In genomic region chr4:87851955-87852354, GRCh38 we compare ENCODE assay signal across 29 cellular contexts. TPM values are rescaled to one million over a fixed set of nuclear protein-coding genes. Genes with fewer than 3 reads are reported as not detected.
"Had no signal": no experiment of that assay in that cellular context is flagged by ENCODE, and none has a peak within 500 bp of the region (broad histone marks: within the 10 kb centered on the region; RNA-seq: fewer than 3 reads in every experiment).

No MANE protein-coding gene starts in this region.

- H3K27ac ChIP-seq: PC-9 had no signal

- H3K36me3 ChIP-seq: MG63 had no signal

- DNase-seq: activated CD4-positive, alpha-beta memory T cell treated with anti-CD3 and anti-CD28 coated beads, Interleukin-2, amount 10 ng/mL, durations not matched to agents 7 days and 5 days; activated CD4-positive, alpha-beta T cell treated with anti-CD3 and anti-CD28 coated beads for 36 hours; activated CD4-positive, alpha-beta T cell treated with anti-CD3 and anti-CD28 coated beads, Interleukin-2, amount 50 U/mL, for 1 hour; activated CD4-positive, CD25-positive, alpha-beta regulatory T cell; activated gamma-delta T cell; activated naive CD4-positive, alpha-beta T cell treated with anti-CD3 and anti-CD28 coated beads, Interleukin-2, amount 10 ng/mL, durations not matched to agents 7 days and 5 days; activated naive CD8-positive, alpha-beta T cell treated with anti-CD3 and anti-CD28 coated beads for 36 hours; activated T-cell treated with anti-CD3 and anti-CD28 coated beads for 4 hours; activated T-cell treated with anti-CD3 and anti-CD28 coated beads, Interleukin-2, amount 50 U/mL, for 48 hours; caudate nucleus; MG63; NCI-H1092; NCI-H1417; NCI-H1930; NCI-H2171; NCI-H226; NCI-H510A; NCI-H526 treated with DMSO at 0.1 percent for 48 hours; NCI-H82; PC-9; SHP77 treated with DMSO at 0.1 percent for 48 hours; T-cell; T-helper 2 cell; T1000 had no signal

- ATAC-seq: activated CD4-positive, alpha-beta T cell treated with anti-CD3 and anti-CD28 coated beads for 36 hours; activated T-helper 17 cell treated with anti-CD3 and anti-CD28 coated beads, Interleukin-2, amount 50 U/mL, for 72 hours; T-cell had no signal

- H3K27me3 ChIP-seq: MG63 had no signal

- H2AFZ ChIP-seq: PC-9 had no signal

- H3K9me3 ChIP-seq: MG63 had no signal

- H3K4me2 ChIP-seq: PC-9 had no signal

- H3K4me3 ChIP-seq: MG63, PC-9 had no signal

RNA-seq across cellular contexts. Expression of gene MEPE, which starts 19.2 kb away (rescaled TPM):
- total RNA-seq: activated CD4-positive, alpha-beta memory T cell treated with anti-CD3 and anti-CD28 coated beads, Interleukin-2, amount 10 ng/mL, durations not matched to agents 7 days and 5 days; activated CD4-positive, alpha-beta T cell treated with anti-CD3 and anti-CD28 coated beads for 36 hours; activated CD8-positive, alpha-beta memory T cell treated with anti-CD3 and anti-CD28 coated beads for 36 hours; activated naive CD8-positive, alpha-beta T cell treated with anti-CD3 and anti-CD28 coated beads for 36 hours; activated T-helper 17 cell treated with anti-CD3 and anti-CD28 coated beads, Interleukin-2, amount 50 U/mL, for 72 hours; cerebellum; PC-9; SK-MEL-5; T-cell had no signal
- polyA plus RNA-seq: adipose tissue had no signal

RNA-seq across cellular contexts. Expression of gene IBSP, which starts 52.6 kb away (rescaled TPM):
- total RNA-seq: activated CD4-positive, alpha-beta memory T cell treated with anti-CD3 and anti-CD28 coated beads, Interleukin-2, amount 10 ng/mL, durations not matched to agents 7 days and 5 days; activated CD4-positive, alpha-beta T cell treated with anti-CD3 and anti-CD28 coated beads for 36 hours; activated CD8-positive, alpha-beta memory T cell treated with anti-CD3 and anti-CD28 coated beads for 36 hours; activated naive CD8-positive, alpha-beta T cell treated with anti-CD3 and anti-CD28 coated beads for 36 hours; activated T-helper 17 cell treated with anti-CD3 and anti-CD28 coated beads, Interleukin-2, amount 50 U/mL, for 72 hours; PC-9; SK-MEL-5; T-cell had no signal
